12 cellular contexts compared by ENCODE assay signal in the genomic region with DNA sequence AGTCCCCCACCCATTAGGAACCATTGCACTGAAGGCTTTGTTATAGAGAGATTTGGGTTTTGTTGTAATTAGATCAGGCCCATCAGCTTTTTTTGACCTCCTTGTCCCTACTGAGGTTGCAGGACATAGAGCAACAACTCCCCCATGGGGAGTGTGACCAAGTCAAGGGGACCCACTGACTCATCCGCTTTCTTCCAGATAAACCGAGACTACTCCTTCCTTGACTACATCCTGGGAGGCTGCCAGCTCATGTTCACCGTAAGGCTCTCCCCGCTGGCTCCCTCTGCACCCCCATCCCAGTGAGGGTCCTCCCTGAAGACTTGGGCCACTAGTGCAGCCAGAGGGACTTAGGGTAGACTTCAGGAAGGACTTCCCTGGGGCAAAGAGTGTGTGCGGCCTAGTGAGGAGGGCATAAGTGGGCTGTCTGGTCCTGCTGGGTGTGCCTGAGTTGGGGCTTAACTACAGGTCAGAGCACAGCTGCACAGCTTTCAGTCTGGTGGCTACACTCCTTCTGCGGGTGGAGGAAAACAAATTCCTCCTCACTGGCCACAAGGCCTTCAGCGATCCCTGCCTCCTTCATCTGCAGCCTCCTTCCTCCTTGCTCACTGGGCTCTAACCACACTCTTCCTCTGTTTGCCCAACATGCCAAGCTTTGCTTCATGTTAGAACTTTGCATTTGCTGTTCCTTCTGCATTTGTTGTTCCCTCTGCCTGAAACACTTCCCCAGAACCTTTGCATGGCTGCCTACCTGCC. TPM values are rescaled to one million over a fixed set of nuclear protein-coding genes. Genes with fewer than 3 reads are reported as not detected.
DNase-seq lines count a peak whose midpoint lies in the region; ATAC-seq and TF ChIP-seq lines count a peak whose summit lies in the region.
"Had no signal": no experiment of that assay in that cellular context is flagged by ENCODE, and none has a peak within 500 bp of the region (broad histone marks: within the 10 kb centered on the region; RNA-seq: fewer than 3 reads in every experiment).

No MANE protein-coding gene starts in this region.

- H3K27ac Mint-ChIP-seq in CD4-positive, alpha-beta T cell = peak overlapping the region; percentile 82
- peak overlapping the region; percentile 78 for H3K27ac Mint-ChIP-seq in activated T-helper 17 cell treated with anti-CD3 and anti-CD28 coated beads, Interleukin-2, amount 50 U/mL, for 72 hours

- intact Hi-C loops in CD4-positive, alpha-beta T cell (cut with DNase I, micrococcal nuclease) = no loop called here
- intact Hi-C loops in lower lobe of right lung (cut with DNase I) = no loop called here

- H3K27ac ChIP-seq in CD4-positive, alpha-beta T cell (ENCODE audit: low read depth, low read length) = no peak overlapping the region
- H3K27ac ChIP-seq in HL-60 (replicated peaks) (peak overlapping the region; percentile 40), lower lobe of right lung (peak overlapping the region; percentile 44)

- TF ChIP-seq CTCF in CD4-positive, alpha-beta T cell (IDR thresholded peaks at IDR 0.05) = no peak
- TF ChIP-seq CTCF in HL-60 (IDR thresholded peaks at IDR 0.05; ENCODE audit: insufficient read depth, low read length) (no peak), lower lobe of right lung (IDR thresholded peaks at IDR 0.05) (no peak)

- H3K9me3 ChIP-seq in CD4-positive, alpha-beta T cell (ENCODE audit: control insufficient read depth, low read length) = no peaks in the 10 kb centered on the region
- no peaks in the 10 kb centered on the region for H3K9me3 ChIP-seq in lower lobe of right lung
- H3K9me3 ChIP-seq: Caco-2, HAP-1 had no signal

- no peak for DNase-seq in CD4-positive, alpha-beta T cell
- peak in 1 of 2 experiments; percentile 80 for DNase-seq in HL-60 (ENCODE audit: low read depth in 1 of 2, low spot score in 1 of 2)
- no peak for DNase-seq in lower lobe of right lung
- DNase-seq in HEK293T (ENCODE audit: extremely low spot score) = no peak
- DNase-seq: Caco-2, hypothalamus, NCI-H2227 treated with DMSO at 0.1 percent for 48 hours had no signal

- H3K4me1 Mint-ChIP-seq in CD4-positive, alpha-beta T cell (ENCODE audit: low read depth) = peaks cover 55% of the 10 kb centered on the region
- H3K4me1 Mint-ChIP-seq in activated T-helper 17 cell treated with anti-CD3 and anti-CD28 coated beads, Interleukin-2, amount 50 U/mL, for 72 hours = peaks cover 29% of the 10 kb centered on the region

- H3K36me3 Mint-ChIP-seq in CD4-positive, alpha-beta T cell (ENCODE audit: low read depth) = no peaks in the 10 kb centered on the region
- H3K36me3 Mint-ChIP-seq in activated T-helper 17 cell treated with anti-CD3 and anti-CD28 coated beads, Interleukin-2, amount 50 U/mL, for 72 hours (ENCODE audit: low read depth) = no peaks in the 10 kb centered on the region

- H3K4me3 Mint-ChIP-seq in CD4-positive, alpha-beta T cell = no peak overlapping the region
- H3K4me3 Mint-ChIP-seq in activated T-helper 17 cell treated with anti-CD3 and anti-CD28 coated beads, Interleukin-2, amount 50 U/mL, for 72 hours = no peak overlapping the region

- no peaks in the 10 kb centered on the region for H3K9me3 Mint-ChIP-seq in CD4-positive, alpha-beta T cell
- no peaks in the 10 kb centered on the region for H3K9me3 Mint-ChIP-seq in activated T-helper 17 cell treated with anti-CD3 and anti-CD28 coated beads, Interleukin-2, amount 50 U/mL, for 72 hours

- H3K27me3 Mint-ChIP-seq in CD4-positive, alpha-beta T cell = no peaks in the 10 kb centered on the region
- H3K27me3 Mint-ChIP-seq in activated T-helper 17 cell treated with anti-CD3 and anti-CD28 coated beads, Interleukin-2, amount 50 U/mL, for 72 hours = no peaks in the 10 kb centered on the region

- no peak for ATAC-seq in CD4-positive, alpha-beta T cell (ENCODE audit: poor library complexity)
- ATAC-seq in activated T-helper 17 cell treated with anti-CD3 and anti-CD28 coated beads, Interleukin-2, amount 50 U/mL, for 72 hours (replicated peaks) = no peak
- ATAC-seq in lower lobe of right lung = no peak
- no peak for ATAC-seq in HG02642 (IDR thresholded peaks at IDR 0.05; ENCODE audit: poor library complexity, unreplicated experiment)
- ATAC-seq in GM21723 (IDR thresholded peaks at IDR 0.05; ENCODE audit: unreplicated experiment) = no peak
- ATAC-seq: esophagus mucosa had no signal

- CTCF ChIA-PET in CD4-positive, alpha-beta T cell (lab: Charles Lee) = interaction anchor here (0.7 kb wide), 1 partner anchor 39 kb away, joined by 5 read pairs; no protein-coding TSS in a partner anchor
- CTCF ChIA-PET in HEK293T (lab: Yijun Ruan, JAX) = no interaction called here

- peaks cover 8% of the 10 kb centered on the region for H3K4me1 ChIP-seq in lower lobe of right lung
- H3K4me1 ChIP-seq: Caco-2, HAP-1 had no signal

- no peaks in the 10 kb centered on the region for H3K27me3 ChIP-seq in CD4-positive, alpha-beta T cell (ENCODE audit: control insufficient read depth, insufficient read depth, low read length)
- H3K27me3 ChIP-seq in HL-60 (ENCODE audit: insufficient read depth, poor library complexity, severe bottlenecking) (no peaks in the 10 kb centered on the region), lower lobe of right lung (ENCODE audit: low read depth) (no peaks in the 10 kb centered on the region)

- POLR2A ChIA-PET in CD4-positive, alpha-beta T cell (lab: Charles Lee) = interaction anchor here (0.9 to 1.3 kb wide), 2 partner anchors 11 to 18 kb away, joined by 5 read pairs; no protein-coding TSS in a partner anchor
- POLR2A ChIA-PET in HEK293T (lab: Yijun Ruan, JAX) = no interaction called here

- H3K4me3 ChIP-seq in HL-60 (replicated peaks; ENCODE audit: insufficient read depth, low read length) (no peak overlapping the region), lower lobe of right lung (no peak overlapping the region)
- H3K4me3 ChIP-seq: HAP-1 had no signal

- H3K36me3 ChIP-seq in lower lobe of right lung = peaks cover 53% of the 10 kb centered on the region
- H3K36me3 ChIP-seq: HAP-1 had no signal

TF ChIP-seq in HEK293T, 16 proteins besides CTCF, POLR2A, EP300 and RAD21:
- no peak for TF ChIP-seq ARNT (IDR thresholded peaks at IDR 0.05)
- TF ChIP-seq L3MBTL2 (conservative IDR thresholded peaks at IDR 0.05) = no peak
- TF ChIP-seq CTBP1 (IDR thresholded peaks at IDR 0.05; ENCODE audit: borderline replicate concordance) = no peak
- no peak for TF ChIP-seq HDGF (IDR thresholded peaks at IDR 0.05; ENCODE audit: borderline replicate concordance)
- no peak for TF ChIP-seq NFRKB (IDR thresholded peaks at IDR 0.05)
- TF ChIP-seq BHLHE40 (IDR thresholded peaks at IDR 0.05; ENCODE audit: borderline replicate concordance) = no peak
- no peak for TF ChIP-seq FOXM1 (IDR thresholded peaks at IDR 0.05; ENCODE audit: borderline replicate concordance)
- no peak for TF ChIP-seq ZNF384 (IDR thresholded peaks at IDR 0.05)
- TF ChIP-seq ELF4 (IDR thresholded peaks at IDR 0.05) = no peak
- TF ChIP-seq TARDBP (IDR thresholded peaks at IDR 0.05) = no peak
- TF ChIP-seq SUZ12 (IDR thresholded peaks at IDR 0.05) = no peak
- TF ChIP-seq FOXK2 (IDR thresholded peaks at IDR 0.05) = no peak
- no peak for TF ChIP-seq FOXA1 (IDR thresholded peaks at IDR 0.05)
- TF ChIP-seq LEF1 (IDR thresholded peaks at IDR 0.05; ENCODE audit: borderline replicate concordance) = no peak
- no peak for TF ChIP-seq SP1 (IDR thresholded peaks at IDR 0.05)
TF ChIP-seq in HEK293T: peak in this region for 0.

RNA-seq across cellular contexts. Expression of gene CPNE2, which starts 31.0 kb away (rescaled TPM):
- 1 to 10 TPM; 2.2 to 3.5 TPM for total RNA-seq in CD4-positive, alpha-beta T cell
- 1 to 10 TPM; 3.8 to 4.4 TPM for total RNA-seq in activated T-helper 17 cell treated with anti-CD3 and anti-CD28 coated beads, Interleukin-2, amount 50 U/mL, for 72 hours
- 55.3 TPM for total RNA-seq in lower lobe of right lung

Comparison
In these comparisons a context has a peak if more than half of its experiments do, and no peak if none do; other contexts are left out.
1. RNA of gene CPNE2, which starts 31.0 kb away (total RNA-seq): 55.3 TPM in lower lobe of right lung (single experiment); 3.8 to 4.4 TPM in activated T-helper 17 cell treated with anti-CD3 and anti-CD28 coated beads, Interleukin-2, amount 50 U/mL, for 72 hours and 2.2 to 3.5 TPM in CD4-positive, alpha-beta T cell; every median in the first group is over 10 times any median in the second.